ENCODE assay signal across 15 cellular contexts in the genomic region with DNA sequence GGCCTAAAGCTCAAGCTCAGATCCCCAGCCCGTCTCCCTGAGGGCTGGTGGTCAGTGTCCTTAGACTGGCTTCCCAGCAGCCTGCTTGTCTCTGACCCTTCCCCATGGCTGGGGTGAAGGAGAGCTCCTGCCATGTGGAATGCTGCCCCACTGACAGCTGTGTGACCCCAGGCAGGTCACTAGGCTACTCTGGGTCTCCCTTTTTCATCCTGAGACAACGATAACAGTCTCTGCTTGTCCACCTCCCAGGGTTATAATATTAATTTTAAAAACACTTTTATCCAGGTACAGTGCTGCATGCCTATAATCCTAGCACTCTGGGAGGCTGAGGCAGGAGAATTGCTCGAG. TPM values are rescaled to one million over a fixed set of nuclear protein-coding genes. Genes with fewer than 3 reads are reported as not detected.
DNase-seq lines count a peak whose midpoint lies in the region; ATAC-seq, FAIRE-seq and TF ChIP-seq lines count a peak whose summit lies in the region.
"Had no signal": no experiment of that assay in that cellular context is flagged by ENCODE, and none has a peak within 500 bp of the region (broad histone marks: within the 10 kb centered on the region; RNA-seq: fewer than 3 reads in every experiment).

No MANE protein-coding gene starts in this region.

- H4K20me1 ChIP-seq in BLaER1 (peaks cover 11% of the 10 kb centered on the region; the same call in 1 of the 2 replicates), PC-9 (ENCODE audit: insufficient read depth) (no peaks in the 10 kb centered on the region), endothelial cell of umbilical vein (replicated peaks; ENCODE audit: control insufficient read depth, extremely low read depth, insufficient read depth, low read length) (no peaks in the 10 kb centered on the region)

- no peak for ATAC-seq in HG03432 (IDR thresholded peaks at IDR 0.05; ENCODE audit: unreplicated experiment)

- H3K79me2 ChIP-seq in PC-9 (ENCODE audit: low read depth), result no peaks in the 10 kb centered on the region
- no peaks in the 10 kb centered on the region for H3K79me2 ChIP-seq in endothelial cell of umbilical vein (ENCODE audit: control insufficient read depth, insufficient read depth, low read length)

- dilution Hi-C loops in endothelial cell of umbilical vein (cut with MboI; ENCODE audit: extremely low pct_ligation_motif_present, low sequenced_read_pairs), result no loop called here

- TF ChIP-seq CTCF in PC-9 (conservative IDR thresholded peaks at IDR 0.05) (no peak), endothelial cell of umbilical vein (IDR thresholded peaks at IDR 0.05; ENCODE audit: extremely low read depth in 1 of 2, insufficient read depth in 1 of 2, low read depth in 1 of 2, low read length in 2 of 2) (no peak)

- H3K4me2 ChIP-seq in BLaER1 (peak overlapping the region; percentile 97), PC-9 (peak overlapping the region; percentile 70), endothelial cell of umbilical vein (ENCODE audit: insufficient read depth, low read length) (no peak overlapping the region)

- DNase-seq in PC-9, result no peak
- DNase-seq in endothelial cell of umbilical vein (ENCODE audit: low read depth, low spot score), result no peak
- peak; percentile 13 for DNase-seq in posterior vena cava (ENCODE audit: low spot score)
- DNase-seq in GM03348 (ENCODE audit: low spot score), result no peak
- DNase-seq in T1000 (lab: John Stamatoyannopoulos, UW), result no peak
- no peak for DNase-seq in NCI-H748 (lab: John Stamatoyannopoulos, UW; ENCODE audit: unreplicated experiment)
- DNase-seq: DMS79, H9, NCI-H1417, NCI-H1930, NCI-H2171 treated with DMSO at 0.1 percent for 48 hours, NCI-H446 treated with DMSO at 0.1 percent for 48 hours, NCI-H748 treated with DMSO at 0.1 percent for 48 hours had no signal

- H3K36me3 ChIP-seq in BLaER1 (peaks cover 86% of the 10 kb centered on the region), PC-9 (ENCODE audit: low read depth) (no peaks in the 10 kb centered on the region), endothelial cell of umbilical vein (ENCODE audit: control insufficient read depth in 2 of 2, extremely low read depth in 1 of 2, insufficient read depth in 2 of 2, low read length in 2 of 2) (peaks cover 6 to 7% of the 10 kb centered on the region in 2 experiments)

- H2AFZ ChIP-seq in PC-9 (no peak overlapping the region), endothelial cell of umbilical vein (ENCODE audit: low read depth, low read length) (no peak overlapping the region)

- H3F3A ChIP-seq in PC-9 (ENCODE audit: insufficient read depth, low read depth), result peaks cover 14% of the 10 kb centered on the region; the same call in 1 of the 2 replicates

- H3K9me3 ChIP-seq in BLaER1, result no peaks in the 10 kb centered on the region
- no peaks in the 10 kb centered on the region for H3K9me3 ChIP-seq in PC-9 (ENCODE audit: insufficient read depth, low read depth)
- H3K9me3 ChIP-seq in endothelial cell of umbilical vein (replicated peaks; ENCODE audit: control insufficient read depth, insufficient read depth, low read length), result no peaks in the 10 kb centered on the region

- H3K4me1 ChIP-seq in BLaER1, result peaks cover 99% of the 10 kb centered on the region
- H3K4me1 ChIP-seq in PC-9 (replicated peaks; ENCODE audit: insufficient read depth), result peaks cover 23% of the 10 kb centered on the region
- no peaks in the 10 kb centered on the region for H3K4me1 ChIP-seq in endothelial cell of umbilical vein (ENCODE audit: control insufficient read depth, extremely low read depth, insufficient read depth, low read length)

- BruUV-seq in PC-9 (replicated peaks; lab: Mats Ljungman, UMichigan) (no TSS peak), endothelial cell of umbilical vein (replicated peaks; lab: Mats Ljungman, UMichigan) (no TSS peak)

- CTCF ChIA-PET in PC-9 (lab: Charles Lee) (no interaction called here), endothelial cell of umbilical vein (lab: Charles Lee) (interaction anchor here (0.8 to 1.9 kb wide), 6 partner anchors 10 to 58 kb away, joined by 3 to 10 read pairs (median 4); no protein-coding TSS in a partner anchor)

- intact Hi-C loops in PC-9 (cut with micrococcal nuclease; ENCODE audit: unreplicated experiment), result loop anchor here (5.0 kb wide), 1 partner anchor 78 kb away; no protein-coding TSS in a partner anchor
- intact Hi-C loops in endothelial cell of umbilical vein (cut with micrococcal nuclease), result no loop called here
- intact Hi-C loops in posterior vena cava (cut with DNase I), result no loop called here

- H3K9me2 ChIP-seq in PC-9 (ENCODE audit: insufficient read depth), result no peaks in the 10 kb centered on the region

- H3K9me1 ChIP-seq in endothelial cell of umbilical vein (replicated peaks; ENCODE audit: control insufficient read depth, extremely low read depth, insufficient read depth, low read length), result no peaks in the 10 kb centered on the region

- no peak for TF ChIP-seq POLR2A in endothelial cell of umbilical vein (IDR thresholded peaks at IDR 0.05; ENCODE audit: low read depth, low read length)

- H3K27ac ChIP-seq in BLaER1 (peak overlapping the region; percentile 98), PC-9 (peak overlapping the region; percentile 78), endothelial cell of umbilical vein (ENCODE audit: insufficient read depth, low read depth, low read length) (no peak overlapping the region)

- FAIRE-seq in endothelial cell of umbilical vein (lab: Jason Lieb, UNC), result peak; percentile 12

- peak overlapping the region; percentile 74 for H3K9ac ChIP-seq in BLaER1
- no peak overlapping the region for H3K9ac ChIP-seq in endothelial cell of umbilical vein (replicated peaks; ENCODE audit: extremely low read depth, insufficient read depth, low read length)

- POLR2A ChIA-PET in PC-9 (lab: Charles Lee; ENCODE audit: unreplicated experiment) (interaction anchor here (0.6 kb wide), 1 partner anchor 66 kb away, joined by 3 read pairs; no protein-coding TSS in a partner anchor), endothelial cell of umbilical vein (lab: Charles Lee) (no interaction called here)

- H3K4me3 ChIP-seq in BLaER1 (peak overlapping the region; percentile 16; the same call in 1 of the 2 replicates), PC-9 (no peak overlapping the region), endothelial cell of umbilical vein (replicated peaks in 1 of 3; ENCODE audit: insufficient read depth in 1 of 3, low read depth in 1 of 3, low read length in 3 of 3) (no peak overlapping the region)

- H3K27me3 ChIP-seq in BLaER1 (no peaks in the 10 kb centered on the region), PC-9 (ENCODE audit: insufficient read depth, low read depth) (no peaks in the 10 kb centered on the region), endothelial cell of umbilical vein (ENCODE audit: control insufficient read depth in 2 of 2, insufficient read depth in 2 of 2, low read length in 2 of 2) (no peaks in the 10 kb centered on the region)

TF ChIP-seq in endothelial cell of umbilical vein, 7 proteins besides CTCF, POLR2A, EP300 and RAD21:
- no peak for TF ChIP-seq MYC (IDR thresholded peaks at IDR 0.05; ENCODE audit: low read depth, low read length)
- TF ChIP-seq JUN (IDR thresholded peaks at IDR 0.05; ENCODE audit: borderline replicate concordance, insufficient read depth, insufficient read length, low read depth), result no peak
- TF ChIP-seq FOS (IDR thresholded peaks at IDR 0.05; ENCODE audit: borderline replicate concordance, insufficient read depth, low read length), result no peak
- TF ChIP-seq, protein P1, sequence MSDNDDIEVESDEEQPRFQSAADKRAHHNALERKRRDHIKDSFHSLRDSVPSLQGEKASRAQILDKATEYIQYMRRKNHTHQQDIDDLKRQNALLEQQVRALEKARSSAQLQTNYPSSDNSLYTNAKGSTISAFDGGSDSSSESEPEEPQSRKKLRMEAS (IDR thresholded peaks at IDR 0.05; ENCODE audit: insufficient read depth, insufficient read length), result no peak
- no peak for TF ChIP-seq GATA2 (IDR thresholded peaks at IDR 0.05; ENCODE audit: insufficient read depth, insufficient read length, low read depth, low read length)
- TF ChIP-seq EZH2 (IDR thresholded peaks at IDR 0.05; ENCODE audit: borderline replicate concordance, low read depth, low read length, severe bottlenecking), result no peak
- no peak for TF ChIP-seq POLR2AphosphoS5 (IDR thresholded peaks at IDR 0.05; ENCODE audit: insufficient read depth, low read depth, low read length)

RNA-seq across cellular contexts. Expression of a gene that starts 47.3 kb away (rescaled TPM):
- total RNA-seq in PC-9 (2021) (1.5 and 1.9 TPM in 2 replicates), endothelial cell of umbilical vein (18.8 and 19.1 TPM in 2 replicates), posterior vena cava (10 to 100 TPM; 35.7 to 40.0 TPM)
- polyA plus RNA-seq in endothelial cell of umbilical vein, result 2.6 and 3.0 TPM in 2 replicates
- 2.8 and 3.1 TPM in 2 replicates for polyA plus RNA-seq in endothelial cell of umbilical vein (2011; cell fraction: cytosol; rRNA removed)
- 11.8 and 12.8 TPM in 2 replicates for polyA plus RNA-seq in endothelial cell of umbilical vein (2011; cell fraction: nucleus; rRNA removed)
- polyA plus RNA-seq in endothelial cell of umbilical vein (2012), result 2.7 and 3.3 TPM in 2 replicates
- 8.7 and 9.0 TPM in 2 replicates for polyA minus RNA-seq in endothelial cell of umbilical vein
- polyA minus RNA-seq in endothelial cell of umbilical vein (2011; cell fraction: cytosol; rRNA and poly(A)+ RNA removed), result 0.20 TPM
- 11.5 and 12.4 TPM in 2 replicates for polyA minus RNA-seq in endothelial cell of umbilical vein (2011; cell fraction: nucleus; rRNA and poly(A)+ RNA removed)
